In the genomic region with DNA sequence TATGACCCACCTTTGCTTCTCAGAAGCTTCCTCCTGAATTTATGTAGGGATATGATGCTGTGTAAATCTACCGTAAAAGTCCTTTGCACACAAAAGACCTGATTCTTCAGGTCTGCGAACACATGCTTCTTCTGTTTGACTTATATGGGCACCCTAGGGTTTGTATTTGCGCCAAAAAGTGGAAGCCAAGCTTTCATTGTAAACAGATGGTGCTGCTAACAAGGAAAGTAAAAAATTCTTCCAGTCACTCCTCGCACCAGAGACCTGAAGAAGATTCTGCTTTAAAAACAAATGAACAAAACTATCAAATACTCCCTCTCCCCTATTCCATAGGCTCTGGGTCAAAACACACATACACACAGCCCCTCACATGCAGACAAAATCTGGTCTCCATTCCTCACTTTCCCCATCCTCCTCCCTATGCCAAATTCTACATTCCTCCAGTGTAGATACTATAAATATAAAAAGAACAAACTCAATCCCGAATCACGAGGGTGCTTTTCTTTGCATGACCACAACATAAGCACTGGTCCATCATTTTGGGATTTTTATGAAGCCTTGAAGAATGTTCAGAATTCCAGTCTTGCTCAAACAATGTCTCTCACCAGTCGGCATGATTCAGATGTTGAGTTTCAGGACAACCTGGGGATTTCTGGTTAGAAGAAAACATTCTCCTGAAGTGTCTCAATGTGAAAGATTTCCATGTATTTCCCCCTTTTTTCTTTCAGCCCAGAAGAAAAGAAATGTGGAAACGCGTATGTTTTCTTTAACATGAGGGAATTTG, we compare ENCODE assay signal across 14 cellular contexts.
A peak's percentile ranks its signal among the peaks of the same experiment; 100 is the strongest.
DNase-seq lines count a peak whose midpoint lies in the region; ATAC-seq and TF ChIP-seq lines count a peak whose summit lies in the region.
"Had no signal": no experiment of that assay in that cellular context is flagged by ENCODE, and none has a peak within 500 bp of the region (broad histone marks: within the 10 kb centered on the region; RNA-seq: fewer than 3 reads in every experiment).

No MANE protein-coding gene starts in this region.

- no peak overlapping the region for H3K4me3 ChIP-seq in AG10803 (ENCODE audit: low read length)
- H3K4me3 ChIP-seq: adrenal gland, pancreas had no signal

- no peaks in the 10 kb centered on the region for H3K36me3 Mint-ChIP-seq in nephron (ENCODE audit: low read depth)
- H3K36me3 Mint-ChIP-seq in activated CD4-positive, alpha-beta T cell treated with anti-CD3 and anti-CD28 coated beads, Interleukin-2, amount 10 ng/mL, durations not matched to agents 24 days and 14 days (ENCODE audit: low read depth), result no peaks in the 10 kb centered on the region
- H3K36me3 Mint-ChIP-seq: immature natural killer cell had no signal

- TF ChIP-seq CTCF in AG10803 (conservative IDR thresholded peaks at IDR 0.05; ENCODE audit: low read length) (no peak), nephron (IDR thresholded peaks at IDR 0.05; ENCODE audit: unreplicated experiment in 3 of 3) (no peak)

- no peaks in the 10 kb centered on the region for H3K9me3 Mint-ChIP-seq in nephron
- H3K9me3 Mint-ChIP-seq in activated CD4-positive, alpha-beta T cell treated with anti-CD3 and anti-CD28 coated beads, Interleukin-2, amount 10 ng/mL, durations not matched to agents 24 days and 14 days, result no peaks in the 10 kb centered on the region
- H3K9me3 Mint-ChIP-seq: activated T-cell treated with anti-CD3 and anti-CD28 coated beads, Interleukin-2, amount 50 U/mL, for 24 hours; immature natural killer cell had no signal

- DNase-seq in AG10803 (ENCODE audit: low read depth), result peak; percentile 95
- DNase-seq in M059J (ENCODE audit: low read depth), result peak; percentile 68
- peak; percentile 65 for DNase-seq in dedifferentiated amniotic fluid mesenchymal stem cell (ENCODE audit: extremely low spot score)
- DNase-seq in activated effector memory CD4-positive, alpha-beta T cell treated with Interleukin-2 at 50 U/mL for 16 hours, result no peak
- no peak for DNase-seq in activated CD4-positive, alpha-beta T cell treated with anti-CD3 and anti-CD28 coated beads, Interleukin-2, amount 10 ng/mL, durations not matched to agents 24 days and 14 days
- no peak for DNase-seq in activated gamma-delta T cell (lab: John Stamatoyannopoulos, UW)
- DNase-seq: activated T-cell treated with anti-CD3 and anti-CD28 coated beads, Interleukin-2, amount 50 U/mL, for 24 hours; adrenal gland; immature natural killer cell; NCI-H2171; pancreas; SHP77 had no signal

- H3K27ac Mint-ChIP-seq in nephron, result peak overlapping the region in 2 of 3 experiments; percentile 6 to 8
- H3K27ac Mint-ChIP-seq in activated CD4-positive, alpha-beta T cell treated with anti-CD3 and anti-CD28 coated beads, Interleukin-2, amount 10 ng/mL, durations not matched to agents 24 days and 14 days, result no peak overlapping the region
- H3K27ac Mint-ChIP-seq: activated T-cell treated with anti-CD3 and anti-CD28 coated beads, Interleukin-2, amount 50 U/mL, for 24 hours; immature natural killer cell had no signal

- no peak for ATAC-seq in SK-N-SH treated with all-trans-retinoic acid at 6 μM for 48 hours
- ATAC-seq: pancreas had no signal

- peaks cover 33% of the 10 kb centered on the region for H3K4me1 Mint-ChIP-seq in nephron
- H3K4me1 Mint-ChIP-seq in activated CD4-positive, alpha-beta T cell treated with anti-CD3 and anti-CD28 coated beads, Interleukin-2, amount 10 ng/mL, durations not matched to agents 24 days and 14 days, result no peaks in the 10 kb centered on the region
- H3K4me1 Mint-ChIP-seq: immature natural killer cell had no signal

- intact Hi-C loops in activated CD4-positive, alpha-beta T cell treated with anti-CD3 and anti-CD28 coated beads, Interleukin-2, amount 10 ng/mL, durations not matched to agents 24 days and 14 days (cut with micrococcal nuclease), result no loop called here

- H3K4me3 Mint-ChIP-seq in nephron, result no peak overlapping the region
- H3K4me3 Mint-ChIP-seq in activated CD4-positive, alpha-beta T cell treated with anti-CD3 and anti-CD28 coated beads, Interleukin-2, amount 10 ng/mL, durations not matched to agents 24 days and 14 days, result no peak overlapping the region
- H3K4me3 Mint-ChIP-seq: activated T-cell treated with anti-CD3 and anti-CD28 coated beads, Interleukin-2, amount 50 U/mL, for 24 hours; immature natural killer cell had no signal

- no peaks in the 10 kb centered on the region for H3K27me3 Mint-ChIP-seq in nephron (ENCODE audit: low read depth)
- peaks cover 37% of the 10 kb centered on the region for H3K27me3 Mint-ChIP-seq in activated CD4-positive, alpha-beta T cell treated with anti-CD3 and anti-CD28 coated beads, Interleukin-2, amount 10 ng/mL, durations not matched to agents 24 days and 14 days

TF ChIP-seq in SK-N-SH treated with all-trans-retinoic acid at 6 μM for 48 hours, 23 proteins besides CTCF, POLR2A, EP300 and RAD21:
- TF ChIP-seq ZNF565 (CRISPR knock-in tag; conservative IDR thresholded peaks at IDR 0.05; ENCODE audit: low read depth) (no peak), ARNTL (CRISPR knock-in tag; IDR thresholded peaks at IDR 0.05; ENCODE audit: borderline replicate concordance, low read depth) (no peak), TCF4 (CRISPR knock-in tag; IDR thresholded peaks at IDR 0.05; ENCODE audit: borderline replicate concordance) (no peak), GLIS3 (CRISPR knock-in tag; IDR thresholded peaks at IDR 0.05) (no peak), CSRNP3 (CRISPR knock-in tag; IDR thresholded peaks at IDR 0.05) (no peak), POU6F1 (CRISPR knock-in tag; IDR thresholded peaks at IDR 0.05; ENCODE audit: borderline replicate concordance, low read depth) (no peak), BACH2 (CRISPR knock-in tag; IDR thresholded peaks at IDR 0.05; ENCODE audit: borderline replicate concordance) (no peak), ESRRG (CRISPR knock-in tag; IDR thresholded peaks at IDR 0.05) (no peak), RARB (CRISPR knock-in tag; IDR thresholded peaks at IDR 0.05) (no peak), ZNF8 (CRISPR knock-in tag; IDR thresholded peaks at IDR 0.05) (no peak), CSDC2 (CRISPR knock-in tag; IDR thresholded peaks at IDR 0.05) (no peak)

Comparison
In these comparisons a context has a peak if more than half of its experiments do, and no peak if none do; other contexts are left out.
1. DNase-seq: peak in AG10803 (single experiment), M059J (single experiment) and dedifferentiated amniotic fluid mesenchymal stem cell (single experiment); none in activated effector memory CD4-positive, alpha-beta T cell treated with Interleukin-2 at 50 U/mL for 16 hours (single experiment), activated CD4-positive, alpha-beta T cell treated with anti-CD3 and anti-CD28 coated beads, Interleukin-2, amount 10 ng/mL, durations not matched to agents 24 days and 14 days (single experiment) and activated gamma-delta T cell (single experiment).